Comparison of ENCODE assay signal across 29 cellular contexts in genomic region chr18:75840131-75840530, GRCh38.
"Had no signal": no experiment of that assay in that cellular context is flagged by ENCODE, and none has a peak within 500 bp of the region (broad histone marks: within the 10 kb centered on the region; RNA-seq: fewer than 3 reads in every experiment).

No MANE protein-coding gene starts in this region.

- FAIRE-seq: urothelium cell line had no signal

- H3K9me3 Mint-ChIP-seq: stimulated activated effector memory CD8-positive, alpha-beta T cell treated with anti-CD3 and anti-CD28 coated beads, Interleukin-12 subunit alpha, Interleukin-12 subunit beta, amount 100 ng/mL, for 72 hours; stimulated activated memory B cell treated with anti-CD40 and anti-IgM and Interleukin-4, amounts not matched to agents 10 μg/mL and 1 μg/mL and 100 μg/mL, for 72 hours; stimulated activated naive B cell treated with anti-CD40 and anti-IgM and Interleukin-4, amounts not matched to agents 10 μg/mL and 1 μg/mL and 100 μg/mL, for 72 hours; stimulated activated naive CD8-positive, alpha-beta T cell treated with anti-CD3 and anti-CD28 coated beads, Interleukin-15, amount 100 ng/mL, for 72 hours; stimulated activated naive CD8-positive, alpha-beta T cell treated with anti-CD3 and anti-CD28 coated beads, Interleukin-15, Interleukin-2, amounts not matched to agents 100 ng/mL and 50 ng/mL, for 24 hours; type B pancreatic cell had no signal

- H3K36me3 Mint-ChIP-seq: stimulated activated effector memory CD8-positive, alpha-beta T cell treated with anti-CD3 and anti-CD28 coated beads, Interleukin-12 subunit alpha, Interleukin-12 subunit beta, amount 100 ng/mL, for 72 hours; stimulated activated memory B cell treated with anti-CD40 and anti-IgM and Interleukin-4, amounts not matched to agents 10 μg/mL and 1 μg/mL and 100 μg/mL, for 72 hours; stimulated activated naive B cell treated with anti-CD40 and anti-IgM and Interleukin-4, amounts not matched to agents 10 μg/mL and 1 μg/mL and 100 μg/mL, for 72 hours; type B pancreatic cell had no signal

- H3K4me1 Mint-ChIP-seq: stimulated activated effector memory CD8-positive, alpha-beta T cell treated with anti-CD3 and anti-CD28 coated beads, Interleukin-12 subunit alpha, Interleukin-12 subunit beta, amount 100 ng/mL, for 72 hours; stimulated activated memory B cell treated with anti-CD40 and anti-IgM and Interleukin-4, amounts not matched to agents 10 μg/mL and 1 μg/mL and 100 μg/mL, for 72 hours; stimulated activated naive B cell treated with anti-CD40 and anti-IgM and Interleukin-4, amounts not matched to agents 10 μg/mL and 1 μg/mL and 100 μg/mL, for 72 hours; stimulated activated naive CD8-positive, alpha-beta T cell treated with anti-CD3 and anti-CD28 coated beads, Interleukin-15, amount 100 ng/mL, for 72 hours had no signal

- ATAC-seq: stimulated activated effector memory CD8-positive, alpha-beta T cell treated with anti-CD3 and anti-CD28 coated beads, Interleukin-12 subunit alpha, Interleukin-12 subunit beta, amount 100 ng/mL, for 72 hours; stimulated activated memory B cell treated with anti-CD40 and anti-IgM and Interleukin-4, amounts not matched to agents 10 μg/mL and 1 μg/mL and 100 μg/mL, for 72 hours; stimulated activated naive B cell treated with anti-CD40 and anti-IgM and Interleukin-4, amounts not matched to agents 10 μg/mL and 1 μg/mL and 100 μg/mL, for 72 hours; stimulated activated naive CD8-positive, alpha-beta T cell treated with anti-CD3 and anti-CD28 coated beads, Interleukin-15, amount 100 ng/mL, for 72 hours; stimulated activated naive CD8-positive, alpha-beta T cell treated with anti-CD3 and anti-CD28 coated beads, Interleukin-15, Interleukin-2, amounts not matched to agents 100 U/mL and 50 U/mL, for 24 hours; upper lobe of right lung had no signal

- H3K27ac ChIP-seq: stomach, suprapubic skin, testis, thoracic aorta, thyroid gland, tibial artery, tibial nerve, transverse colon, upper lobe of left lung, upper lobe of right lung, uterus, vagina had no signal

- H3K4me1 ChIP-seq: stomach, suprapubic skin, testis, thyroid gland, tibial artery, tibial nerve, transverse colon, upper lobe of left lung, upper lobe of right lung, uterus, vagina had no signal

- H3K27me3 ChIP-seq: stomach, suprapubic skin, testis, thyroid gland, tibial artery, tibial nerve, transverse colon, upper lobe of left lung, upper lobe of right lung, uterus, vagina had no signal

- H3K27ac Mint-ChIP-seq: stimulated activated effector memory CD8-positive, alpha-beta T cell treated with anti-CD3 and anti-CD28 coated beads, Interleukin-12 subunit alpha, Interleukin-12 subunit beta, amount 100 ng/mL, for 72 hours; stimulated activated memory B cell treated with anti-CD40 and anti-IgM and Interleukin-4, amounts not matched to agents 10 μg/mL and 1 μg/mL and 100 μg/mL, for 72 hours; stimulated activated naive B cell treated with anti-CD40 and anti-IgM and Interleukin-4, amounts not matched to agents 10 μg/mL and 1 μg/mL and 100 μg/mL, for 72 hours; stimulated activated naive CD8-positive, alpha-beta T cell treated with anti-CD3 and anti-CD28 coated beads, Interleukin-15, amount 100 ng/mL, for 72 hours; stimulated activated naive CD8-positive, alpha-beta T cell treated with anti-CD3 and anti-CD28 coated beads, Interleukin-15, Interleukin-2, amounts not matched to agents 100 ng/mL and 50 ng/mL, for 24 hours; type B pancreatic cell had no signal

- H3K4me3 ChIP-seq: stomach, suprapubic skin, testis, thoracic aorta, thyroid gland, tibial artery, tibial nerve, transverse colon, upper lobe of left lung, upper lobe of right lung, uterus, vagina had no signal

- DNase-seq: stimulated activated CD4-positive, alpha-beta T cell treated with anti-CD3 and anti-CD28 coated beads, Interleukin-2, amount 100 ng/mL, for 48 hours; stimulated activated CD4-positive, alpha-beta T cell treated with anti-CD3 and anti-CD28 coated beads, Interleukin-4, amount 100 ng/mL, for 1 hour; stimulated activated CD4-positive, alpha-beta T cell treated with anti-CD3 and anti-CD28 coated beads, Interleukin-4, amount 100 ng/mL, for 24 hours; stimulated activated CD4-positive, alpha-beta T cell treated with anti-CD3 and anti-CD28 coated beads, Interleukin-4, amount 100 ng/mL, for 4 hours; stimulated activated CD8-positive, alpha-beta memory T cell treated with anti-CD3 and anti-CD28 coated beads, Interleukin-4, amount 100 ng/mL, for 48 hours; stimulated activated naive B cell treated with anti-CD40 and anti-IgM and Interleukin-4, amounts not matched to agents 10 μg/mL and 1 μg/mL and 100 μg/mL, for 72 hours; stimulated activated naive CD4-positive, alpha-beta T cell; stimulated activated naive CD4-positive, alpha-beta T cell treated with Interleukin-2 at 50 U/mL for 16 hours; stimulated activated naive CD8-positive, alpha-beta T cell treated with anti-CD3 and anti-CD28 coated beads, Interleukin-15, amount 100 ng/mL, for 72 hours; stimulated activated naive CD8-positive, alpha-beta T cell treated with anti-CD3 and anti-CD28 coated beads, Interleukin-15, Interleukin-2, amounts not matched to agents 100 U/mL and 50 U/mL, for 24 hours; stomach; substantia nigra; testis; tibial artery; transverse colon; trophoblast cell; upper lobe of left lung; upper lobe of right lung; uterus had no signal

- H3K9me3 ChIP-seq: stomach, suprapubic skin, testis, thoracic aorta, thyroid gland, tibial artery, tibial nerve, transverse colon, upper lobe of left lung, upper lobe of right lung, uterus, vagina had no signal

- H3K36me3 ChIP-seq: stomach, suprapubic skin, thoracic aorta, thyroid gland, tibial artery, tibial nerve, transverse colon, upper lobe of left lung, upper lobe of right lung, uterus, vagina had no signal

- H3K4me3 Mint-ChIP-seq: stimulated activated effector memory CD8-positive, alpha-beta T cell treated with anti-CD3 and anti-CD28 coated beads, Interleukin-12 subunit alpha, Interleukin-12 subunit beta, amount 100 ng/mL, for 72 hours; stimulated activated memory B cell treated with anti-CD40 and anti-IgM and Interleukin-4, amounts not matched to agents 10 μg/mL and 1 μg/mL and 100 μg/mL, for 72 hours; stimulated activated naive B cell treated with anti-CD40 and anti-IgM and Interleukin-4, amounts not matched to agents 10 μg/mL and 1 μg/mL and 100 μg/mL, for 72 hours; stimulated activated naive CD8-positive, alpha-beta T cell treated with anti-CD3 and anti-CD28 coated beads, Interleukin-15, amount 100 ng/mL, for 72 hours; stimulated activated naive CD8-positive, alpha-beta T cell treated with anti-CD3 and anti-CD28 coated beads, Interleukin-15, Interleukin-2, amounts not matched to agents 100 ng/mL and 50 ng/mL, for 24 hours; type B pancreatic cell had no signal

- H3K27me3 Mint-ChIP-seq: stimulated activated memory B cell treated with anti-CD40 and anti-IgM and Interleukin-4, amounts not matched to agents 10 μg/mL and 1 μg/mL and 100 μg/mL, for 72 hours; stimulated activated naive B cell treated with anti-CD40 and anti-IgM and Interleukin-4, amounts not matched to agents 10 μg/mL and 1 μg/mL and 100 μg/mL, for 72 hours; stimulated activated naive CD8-positive, alpha-beta T cell treated with anti-CD3 and anti-CD28 coated beads, Interleukin-15, Interleukin-2, amounts not matched to agents 100 ng/mL and 50 ng/mL, for 24 hours; type B pancreatic cell had no signal
